Comparison of ENCODE assay signal across 12 cellular contexts in genomic region chr11:5171856-5172255, GRCh38. TPM values are rescaled to one million over a fixed set of nuclear protein-coding genes. Genes with fewer than 3 reads are reported as not detected.
"Had no signal": no experiment of that assay in that cellular context is flagged by ENCODE, and none has a peak within 500 bp of the region (broad histone marks: within the 10 kb centered on the region; RNA-seq: fewer than 3 reads in every experiment).

No MANE protein-coding gene starts in this region.

- H3K4me2 ChIP-seq: GM23338 had no signal

- H3K4me3 ChIP-seq: GM23248, GM23338, HAP-1 had no signal

- H3K4me1 ChIP-seq: HAP-1 had no signal

- ATAC-seq: GM23338, HCT116 had no signal

- H3K4me3 Mint-ChIP-seq: GM23338, H9, HFFc6 had no signal

- H3K9me3 ChIP-seq: HAP-1 had no signal

- DNase-seq: GM23248, GOT3, H7, H9, HCEC 1CT, HFFc6 had no signal

- FAIRE-seq: H1, H54 had no signal

- H3K36me3 ChIP-seq: HAP-1 had no signal

- H3K9ac ChIP-seq: GM23248 had no signal

- H3K27ac Mint-ChIP-seq: GM23338, H9, HFFc6 had no signal

- H3K9me3 Mint-ChIP-seq: GM23338, H9, HFFc6 had no signal

- H2AFZ ChIP-seq: GM23248, GM23338 had no signal

- H3K27ac ChIP-seq: GM23248 had no signal

RNA-seq across cellular contexts. Expression of gene OR52A1, which starts 17.3 kb away (rescaled TPM):
- total RNA-seq: GM23248, H4, HFFc6 had no signal
- polyA plus RNA-seq: GM23248 had no signal

RNA-seq across cellular contexts. Expression of gene OR51V1, which starts 28.6 kb away (rescaled TPM):
- total RNA-seq: GM23248, GM23338, H1, H4, H7, H9, HFFc6 had no signal
- polyA plus RNA-seq: GM23248, GM23338, H1 had no signal

RNA-seq across cellular contexts. Expression of gene OR52A5, which starts 33.7 kb away (rescaled TPM):
- total RNA-seq: GM23248, H4, H9, HFFc6 had no signal
- polyA plus RNA-seq: GM23248 had no signal

RNA-seq across cellular contexts. Expression of gene HBB, which starts 55.0 kb away (rescaled TPM):
- total RNA-seq: GM23248, GM23338, H1, H4, H7, H9, HFFc6 had no signal
- polyA plus RNA-seq: GM23248, GM23338, H1 had no signal
